Comparison of ENCODE assay signal across 1 cellular context in genomic region chr19:17861542-17862402, GRCh38.
TF ChIP-seq lines count a peak whose summit lies in the region.

No MANE protein-coding gene starts in this region.

TF ChIP-seq in H1, 55 proteins besides CTCF, POLR2A, EP300 and RAD21:
- TF ChIP-seq POLR2AphosphoS5 (IDR thresholded peaks at IDR 0.05; ENCODE audit: low read depth, low read length) = peak; percentile 77; the same call in 1 of the 2 replicates
- no peak for TF ChIP-seq KDM4A (IDR thresholded peaks at IDR 0.05; ENCODE audit: low read depth, low read length, severe bottlenecking)
- TF ChIP-seq RXRA (IDR thresholded peaks at IDR 0.05; ENCODE audit: insufficient read depth, low read depth, low read length) = no peak
- TF ChIP-seq YY1 (IDR thresholded peaks at IDR 0.05; ENCODE audit: low read depth, low read length) = no peak
- no peak for TF ChIP-seq EZH2 (IDR thresholded peaks at IDR 0.05; ENCODE audit: low read depth, low read length, severe bottlenecking)
- no peak for TF ChIP-seq TBP (IDR thresholded peaks at IDR 0.05; ENCODE audit: low read depth, low read length)
- no peak for TF ChIP-seq NANOG (IDR thresholded peaks at IDR 0.05; ENCODE audit: insufficient read depth, low read depth, low read length, poor library complexity, severe bottlenecking)
- no peak for TF ChIP-seq KDM5A (IDR thresholded peaks at IDR 0.05; ENCODE audit: low read length)
